In genomic region chr1:94014087-94014486, GRCh38 we compare ENCODE assay signal across 15 cellular contexts.
A peak's percentile ranks its signal among the peaks of the same experiment; 100 is the strongest.
DNase-seq lines count a peak whose midpoint lies in the region; ATAC-seq, FAIRE-seq and TF ChIP-seq lines count a peak whose summit lies in the region.
"Had no signal": no experiment of that assay in that cellular context is flagged by ENCODE, and none has a peak within 500 bp of the region (broad histone marks: within the 10 kb centered on the region; RNA-seq: fewer than 3 reads in every experiment).

No MANE protein-coding gene starts in this region.

- intact Hi-C loops in K562 (cut with micrococcal nuclease): no loop called here

- BruUV-seq in K562 (replicated peaks; lab: Mats Ljungman, UMichigan): no TSS peak

- no peak for DNase-seq in activated naive CD8-positive, alpha-beta T cell treated with anti-CD3 and anti-CD28 coated beads, Interleukin-2, amount 10 ng/mL, durations not matched to agents 7 days and 5 days
- DNase-seq in activated naive CD8-positive, alpha-beta T cell treated with anti-CD3 and anti-CD28 coated beads, Interleukin-2, amount 50 U/mL, for 24 hours: no peak
- DNase-seq in K562 (ENCODE audit: extremely low read depth in 1 of 4, low spot score in 3 of 4) (no peak), immature natural killer cell (no peak), HuH-7.5 (ENCODE audit: low spot score) (no peak)
- no peak for DNase-seq in stimulated activated naive CD4-positive, alpha-beta T cell (lab: John Stamatoyannopoulos, UW)
- DNase-seq: ACHN; Calu3; CD4-positive, CD25-positive, alpha-beta regulatory T cell; DMS 273 treated with DMSO at 0.1 percent for 48 hours had no signal

- no peak for TF ChIP-seq POLR2A in K562 (conservative IDR thresholded peaks at IDR 0.05)

- no peak overlapping the region for H2AFZ ChIP-seq in K562 (ENCODE audit: low read depth, low read length)

- peaks cover 4 to 22% of the 10 kb centered on the region in 2 experiments for H3K4me1 ChIP-seq in K562 (replicated peaks in 1 of 2; ENCODE audit: control insufficient read depth in 2 of 2, insufficient read depth in 2 of 2, low read length in 2 of 2)

- no peaks in the 10 kb centered on the region for H4K20me1 ChIP-seq in K562 (replicated peaks; ENCODE audit: control insufficient read depth, insufficient read depth, low read length)
- H4K20me1 ChIP-seq: BLaER1 treated with 17β-estradiol and CSF1 and Interleukin-3, amounts not matched to agents 10 nM and 100 nM had no signal

- no peak for TF ChIP-seq CTCF in K562 (IDR thresholded peaks at IDR 0.05 in 2 of 3, conservative IDR thresholded peaks at IDR 0.05 in 1 of 3; ENCODE audit: insufficient read depth in 2 of 3, low read depth in 1 of 3, low read length in 3 of 3)

- no peak overlapping the region for H3K27ac ChIP-seq in K562 (ENCODE audit: extremely low read depth, low read depth, low read length)
- H3K27ac ChIP-seq: BLaER1 treated with 17β-estradiol and CSF1 and Interleukin-3, amounts not matched to agents 10 nM and 100 nM had no signal

- H3K4me3 ChIP-seq in K562: no peak overlapping the region
- H3K4me3 ChIP-seq: BLaER1 treated with 17β-estradiol and CSF1 and Interleukin-3, amounts not matched to agents 10 nM and 100 nM had no signal

- peaks cover 14% of the 10 kb centered on the region for H3K4me1 Mint-ChIP-seq in activated naive CD8-positive, alpha-beta T cell treated with anti-CD3 and anti-CD28 coated beads, Interleukin-2, amount 10 ng/mL, durations not matched to agents 7 days and 5 days
- peaks cover 19% of the 10 kb centered on the region for H3K4me1 Mint-ChIP-seq in activated naive CD8-positive, alpha-beta T cell treated with anti-CD3 and anti-CD28 coated beads, Interleukin-2, amount 50 U/mL, for 24 hours
- peaks cover 57 to 64% of the 10 kb centered on the region in 2 donors for H3K4me1 Mint-ChIP-seq in immature natural killer cell

- H3K79me2 ChIP-seq in K562 (ENCODE audit: control insufficient read depth, insufficient read depth, low read length): no peaks in the 10 kb centered on the region

- H3K36me3 Mint-ChIP-seq in activated naive CD8-positive, alpha-beta T cell treated with anti-CD3 and anti-CD28 coated beads, Interleukin-2, amount 10 ng/mL, durations not matched to agents 7 days and 5 days: no peaks in the 10 kb centered on the region
- no peaks in the 10 kb centered on the region for H3K36me3 Mint-ChIP-seq in activated naive CD8-positive, alpha-beta T cell treated with anti-CD3 and anti-CD28 coated beads, Interleukin-2, amount 50 U/mL, for 24 hours (ENCODE audit: low read depth)
- peaks cover 0 to 4% (median 0%) of the 10 kb centered on the region in 3 donors for H3K36me3 Mint-ChIP-seq in immature natural killer cell
- H3K36me3 Mint-ChIP-seq: CD4-positive, CD25-positive, alpha-beta regulatory T cell had no signal

- CTCF ChIA-PET in K562 (lab: Yijun Ruan, JAX; ENCODE audit: low intra/inter-chr PET ratio): no interaction called here

- FAIRE-seq in K562 (lab: Jason Lieb, UNC): no peak
- FAIRE-seq: H54, HTR-8/SVneo had no signal

- POLR2A ChIA-PET in activated naive CD8-positive, alpha-beta T cell treated with anti-CD3 and anti-CD28 coated beads, Interleukin-2, amount 10 ng/mL, durations not matched to agents 7 days and 5 days (lab: Charles Lee): interaction anchor here (1.0 kb wide), 1 partner anchor 372 kb away, joined by 3 read pairs; no protein-coding TSS in a partner anchor
- POLR2A ChIA-PET in K562 (lab: Yijun Ruan, JAX): interaction anchor here (0.7 to 1.3 kb wide), 2 partner anchors 14 to 525 kb away, joined by 3 to 4 read pairs; no protein-coding TSS in a partner anchor

- no peaks in the 10 kb centered on the region for H3K36me3 ChIP-seq in K562 (ENCODE audit: control insufficient read depth, insufficient read depth, low read length)
- H3K36me3 ChIP-seq: BLaER1 treated with 17β-estradiol and CSF1 and Interleukin-3, amounts not matched to agents 10 nM and 100 nM had no signal

- H3K4me3 Mint-ChIP-seq in activated naive CD8-positive, alpha-beta T cell treated with anti-CD3 and anti-CD28 coated beads, Interleukin-2, amount 10 ng/mL, durations not matched to agents 7 days and 5 days: no peak overlapping the region
- no peak overlapping the region for H3K4me3 Mint-ChIP-seq in activated naive CD8-positive, alpha-beta T cell treated with anti-CD3 and anti-CD28 coated beads, Interleukin-2, amount 50 U/mL, for 24 hours
- no peak overlapping the region for H3K4me3 Mint-ChIP-seq in immature natural killer cell
- H3K4me3 Mint-ChIP-seq: CD4-positive, CD25-positive, alpha-beta regulatory T cell had no signal

- peaks cover 0 to 11% of the 10 kb centered on the region in 2 experiments; a peak in 2 of 5 replicates for H3K27me3 ChIP-seq in K562 (ENCODE audit: control insufficient read depth in 2 of 2, insufficient read depth in 2 of 2, low read length in 2 of 2)

- no peak overlapping the region for H3K4me2 ChIP-seq in K562 (ENCODE audit: insufficient read depth, low read length)

- H3K27me3 Mint-ChIP-seq in activated naive CD8-positive, alpha-beta T cell treated with anti-CD3 and anti-CD28 coated beads, Interleukin-2, amount 10 ng/mL, durations not matched to agents 7 days and 5 days: peaks cover 12% of the 10 kb centered on the region
- peaks cover 5% of the 10 kb centered on the region for H3K27me3 Mint-ChIP-seq in activated naive CD8-positive, alpha-beta T cell treated with anti-CD3 and anti-CD28 coated beads, Interleukin-2, amount 50 U/mL, for 24 hours
- H3K27me3 Mint-ChIP-seq in immature natural killer cell (ENCODE audit: low read depth in 3 of 3): peaks cover 6 to 7% (median 7%) of the 10 kb centered on the region in 3 donors

- H3K9me3 ChIP-seq in K562 (replicated peaks; ENCODE audit: control insufficient read depth, insufficient read depth, low read depth, low read length): no peaks in the 10 kb centered on the region
- H3K9me3 ChIP-seq: BLaER1 treated with 17β-estradiol and CSF1 and Interleukin-3, amounts not matched to agents 10 nM and 100 nM had no signal

- no peak for TF ChIP-seq RAD21 in K562 (CRISPR knock-in tag; conservative IDR thresholded peaks at IDR 0.05 in 1 of 2, IDR thresholded peaks at IDR 0.05 in 1 of 2)

- H3K27ac Mint-ChIP-seq in activated naive CD8-positive, alpha-beta T cell treated with anti-CD3 and anti-CD28 coated beads, Interleukin-2, amount 10 ng/mL, durations not matched to agents 7 days and 5 days: peak overlapping the region; percentile 55
- no peak overlapping the region for H3K27ac Mint-ChIP-seq in activated naive CD8-positive, alpha-beta T cell treated with anti-CD3 and anti-CD28 coated beads, Interleukin-2, amount 50 U/mL, for 24 hours
- H3K27ac Mint-ChIP-seq in immature natural killer cell: peak overlapping the region in 4 of 6 donors; percentile 37 to 85 (median 78)

- TF ChIP-seq EP300 in K562 (IDR thresholded peaks at IDR 0.05; ENCODE audit: low read length): no peak

- in situ Hi-C loops in K562 (cut with MboI): no loop called here

- no peaks in the 10 kb centered on the region for H3K9me3 Mint-ChIP-seq in activated naive CD8-positive, alpha-beta T cell treated with anti-CD3 and anti-CD28 coated beads, Interleukin-2, amount 10 ng/mL, durations not matched to agents 7 days and 5 days
- H3K9me3 Mint-ChIP-seq in activated naive CD8-positive, alpha-beta T cell treated with anti-CD3 and anti-CD28 coated beads, Interleukin-2, amount 50 U/mL, for 24 hours: no peaks in the 10 kb centered on the region
- H3K9me3 Mint-ChIP-seq in immature natural killer cell: no peaks in the 10 kb centered on the region

- no peak overlapping the region for H3K9ac ChIP-seq in K562 (ENCODE audit: insufficient read depth in 1 of 2, low read depth in 2 of 2, low read length in 2 of 2)
- H3K9ac ChIP-seq: BLaER1 treated with 17β-estradiol and CSF1 and Interleukin-3, amounts not matched to agents 10 nM and 100 nM had no signal

- no peaks in the 10 kb centered on the region for H3K9me1 ChIP-seq in K562 (ENCODE audit: control insufficient read depth, insufficient read depth, low read length)

- no peak for ATAC-seq in activated naive CD8-positive, alpha-beta T cell treated with anti-CD3 and anti-CD28 coated beads, Interleukin-2, amount 10 ng/mL, durations not matched to agents 7 days and 5 days (ENCODE audit: low read depth)
- no peak for ATAC-seq in activated naive CD8-positive, alpha-beta T cell treated with anti-CD3 and anti-CD28 coated beads, Interleukin-2, amount 50 U/mL, for 24 hours
- ATAC-seq in K562 (no peak), HG03095 (IDR thresholded peaks at IDR 0.05; ENCODE audit: unreplicated experiment) (no peak)
- ATAC-seq: HCT116 had no signal

- WGBS in K562 (ENCODE audit: insufficient coverage, low coverage, missing lambda C conversion rate): 6% methylated on average over 2 of the region's 6 CpGs

TF ChIP-seq in K562, 482 proteins besides CTCF, POLR2A, EP300 and RAD21 (continues in another document):
- TF ChIP-seq ELF4 (CRISPR knock-in tag; IDR thresholded peaks at IDR 0.05): 0 out of 2 replicates have a peak, but pooled peaks have one; percentile 59
- TF ChIP-seq, protein P1, sequence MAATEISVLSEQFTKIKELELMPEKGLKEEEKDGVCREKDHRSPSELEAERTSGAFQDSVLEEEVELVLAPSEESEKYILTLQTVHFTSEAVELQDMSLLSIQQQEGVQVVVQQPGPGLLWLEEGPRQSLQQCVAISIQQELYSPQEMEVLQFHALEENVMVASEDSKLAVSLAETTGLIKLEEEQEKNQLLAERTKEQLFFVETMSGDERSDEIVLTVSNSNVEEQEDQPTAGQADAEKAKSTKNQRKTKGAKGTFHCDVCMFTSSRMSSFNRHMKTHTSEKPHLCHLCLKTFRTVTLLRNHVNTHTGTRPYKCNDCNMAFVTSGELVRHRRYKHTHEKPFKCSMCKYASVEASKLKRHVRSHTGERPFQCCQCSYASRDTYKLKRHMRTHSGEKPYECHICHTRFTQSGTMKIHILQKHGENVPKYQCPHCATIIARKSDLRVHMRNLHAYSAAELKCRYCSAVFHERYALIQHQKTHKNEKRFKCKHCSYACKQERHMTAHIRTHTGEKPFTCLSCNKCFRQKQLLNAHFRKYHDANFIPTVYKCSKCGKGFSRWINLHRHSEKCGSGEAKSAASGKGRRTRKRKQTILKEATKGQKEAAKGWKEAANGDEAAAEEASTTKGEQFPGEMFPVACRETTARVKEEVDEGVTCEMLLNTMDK (IDR thresholded peaks at IDR 0.05; ENCODE audit: borderline replicate concordance, insufficient read depth, low read depth, low read length, poor library complexity, severe bottlenecking): no peak
